1 cellular context compared by ENCODE assay signal in the genomic region with DNA sequence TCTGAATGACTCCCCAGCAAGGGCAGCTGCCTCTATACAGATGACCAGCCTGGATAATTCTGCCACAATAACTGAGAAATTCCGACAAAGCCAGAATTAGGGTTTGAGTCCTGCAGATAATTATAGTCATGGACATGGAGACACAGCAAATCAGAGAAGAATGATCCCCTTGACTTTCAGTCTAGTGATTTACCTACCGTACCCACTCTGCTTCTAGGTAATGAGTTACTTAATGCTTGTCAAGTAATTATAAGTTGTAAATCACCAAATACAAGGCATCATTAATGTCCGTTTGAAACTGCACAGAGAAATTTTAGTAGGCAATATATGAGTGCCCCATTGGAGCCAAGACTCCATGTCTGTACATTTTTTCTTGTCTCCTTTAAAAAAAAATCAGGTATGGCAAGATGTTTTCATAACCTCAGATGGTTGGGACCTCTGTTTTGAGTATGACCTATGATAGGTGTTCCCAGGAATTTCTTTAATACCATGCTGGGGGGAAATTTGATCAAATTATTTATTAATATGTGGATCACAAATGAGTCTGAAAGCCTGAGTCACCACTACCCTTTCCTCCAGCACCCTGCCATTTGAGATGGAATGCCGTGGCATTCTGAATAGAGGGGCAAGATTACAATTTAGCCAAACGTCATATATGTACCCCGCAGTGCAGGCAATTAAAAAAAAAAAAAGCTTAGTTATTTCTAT.
TF ChIP-seq lines count a peak whose summit lies in the region.

No MANE protein-coding gene starts in this region.

TF ChIP-seq in HCT116, 20 proteins besides CTCF, POLR2A, EP300 and RAD21 (continued from another document):
- TF ChIP-seq, protein P1, sequence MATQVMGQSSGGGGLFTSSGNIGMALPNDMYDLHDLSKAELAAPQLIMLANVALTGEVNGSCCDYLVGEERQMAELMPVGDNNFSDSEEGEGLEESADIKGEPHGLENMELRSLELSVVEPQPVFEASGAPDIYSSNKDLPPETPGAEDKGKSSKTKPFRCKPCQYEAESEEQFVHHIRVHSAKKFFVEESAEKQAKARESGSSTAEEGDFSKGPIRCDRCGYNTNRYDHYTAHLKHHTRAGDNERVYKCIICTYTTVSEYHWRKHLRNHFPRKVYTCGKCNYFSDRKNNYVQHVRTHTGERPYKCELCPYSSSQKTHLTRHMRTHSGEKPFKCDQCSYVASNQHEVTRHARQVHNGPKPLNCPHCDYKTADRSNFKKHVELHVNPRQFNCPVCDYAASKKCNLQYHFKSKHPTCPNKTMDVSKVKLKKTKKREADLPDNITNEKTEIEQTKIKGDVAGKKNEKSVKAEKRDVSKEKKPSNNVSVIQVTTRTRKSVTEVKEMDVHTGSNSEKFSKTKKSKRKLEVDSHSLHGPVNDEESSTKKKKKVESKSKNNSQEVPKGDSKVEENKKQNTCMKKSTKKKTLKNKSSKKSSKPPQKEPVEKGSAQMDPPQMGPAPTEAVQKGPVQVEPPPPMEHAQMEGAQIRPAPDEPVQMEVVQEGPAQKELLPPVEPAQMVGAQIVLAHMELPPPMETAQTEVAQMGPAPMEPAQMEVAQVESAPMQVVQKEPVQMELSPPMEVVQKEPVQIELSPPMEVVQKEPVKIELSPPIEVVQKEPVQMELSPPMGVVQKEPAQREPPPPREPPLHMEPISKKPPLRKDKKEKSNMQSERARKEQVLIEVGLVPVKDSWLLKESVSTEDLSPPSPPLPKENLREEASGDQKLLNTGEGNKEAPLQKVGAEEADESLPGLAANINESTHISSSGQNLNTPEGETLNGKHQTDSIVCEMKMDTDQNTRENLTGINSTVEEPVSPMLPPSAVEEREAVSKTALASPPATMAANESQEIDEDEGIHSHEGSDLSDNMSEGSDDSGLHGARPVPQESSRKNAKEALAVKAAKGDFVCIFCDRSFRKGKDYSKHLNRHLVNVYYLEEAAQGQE (IDR thresholded peaks at IDR 0.05; ENCODE audit: low read depth), result no peak
- TF ChIP-seq CBX3 (IDR thresholded peaks at IDR 0.05; ENCODE audit: low read depth) (no peak), ZFX (IDR thresholded peaks at IDR 0.05) (no peak), YY1 (IDR thresholded peaks at IDR 0.05; ENCODE audit: extremely low read depth, insufficient replicate concordance, low read depth, low read length) (no peak), EZH2 (IDR thresholded peaks at IDR 0.05) (no peak)
